In genomic region chr2:227477291-227477690, GRCh38 we compare ENCODE assay signal across 14 cellular contexts.
"Had no signal": no experiment of that assay in that cellular context is flagged by ENCODE, and none has a peak within 500 bp of the region (broad histone marks: within the 10 kb centered on the region; RNA-seq: fewer than 3 reads in every experiment).

No MANE protein-coding gene starts in this region.

- H3K27me3 Mint-ChIP-seq: activated B cell treated with CpG ODN at 0.5 μM for 24 hours; activated CD4-positive, alpha-beta T cell treated with anti-CD3 and anti-CD28 coated beads, Interleukin-2, amount 10 ng/mL, durations not matched to agents 24 days and 14 days; activated naive CD4-positive, alpha-beta T cell treated with anti-CD3 and anti-CD28 coated beads, Interleukin-2, amount 50 U/mL, for 24 hours; naive thymus-derived CD8-positive, alpha-beta T cell had no signal

- H3K9me3 ChIP-seq: gastrocnemius medialis, mucosa of descending colon, neutrophil, psoas muscle, suprapubic skin, upper lobe of left lung had no signal

- H3K27me3 ChIP-seq: gastrocnemius medialis, neutrophil, suprapubic skin, upper lobe of left lung had no signal

- H3K27ac Mint-ChIP-seq: activated B cell treated with CpG ODN at 0.5 μM for 24 hours; activated CD4-positive, alpha-beta T cell treated with anti-CD3 and anti-CD28 coated beads, Interleukin-2, amount 10 ng/mL, durations not matched to agents 24 days and 14 days had no signal

- DNase-seq: activated B cell treated with CpG ODN at 0.5 μM for 24 hours; gastrocnemius medialis; mucosa of descending colon; naive thymus-derived CD8-positive, alpha-beta T cell; psoas muscle; stimulated activated CD4-positive, alpha-beta T cell treated with anti-CD3 and anti-CD28 coated beads, Interleukin-2, amount 100 ng/mL, for 24 hours; stimulated activated naive CD4-positive, alpha-beta T cell treated with Interleukin-2 at 50 U/mL for 16 hours; upper lobe of left lung had no signal

- H3K9me3 Mint-ChIP-seq: activated B cell treated with CpG ODN at 0.5 μM for 24 hours; activated CD4-positive, alpha-beta T cell treated with anti-CD3 and anti-CD28 coated beads, Interleukin-2, amount 10 ng/mL, durations not matched to agents 24 days and 14 days; activated naive CD4-positive, alpha-beta T cell treated with anti-CD3 and anti-CD28 coated beads, Interleukin-2, amount 50 U/mL, for 24 hours; naive thymus-derived CD8-positive, alpha-beta T cell had no signal

- H3K36me3 ChIP-seq: gastrocnemius medialis, neutrophil, suprapubic skin, upper lobe of left lung had no signal

- H3K27ac ChIP-seq: gastrocnemius medialis, neutrophil, psoas muscle, suprapubic skin, upper lobe of left lung had no signal

- H3K4me3 Mint-ChIP-seq: activated B cell treated with CpG ODN at 0.5 μM for 24 hours; activated CD4-positive, alpha-beta T cell treated with anti-CD3 and anti-CD28 coated beads, Interleukin-2, amount 10 ng/mL, durations not matched to agents 24 days and 14 days; activated naive CD4-positive, alpha-beta T cell treated with anti-CD3 and anti-CD28 coated beads, Interleukin-2, amount 50 U/mL, for 24 hours; naive thymus-derived CD8-positive, alpha-beta T cell had no signal

- H3K4me3 ChIP-seq: gastrocnemius medialis, mucosa of descending colon, psoas muscle, suprapubic skin, upper lobe of left lung had no signal

- ATAC-seq: gastrocnemius medialis; mucosa of descending colon; naive thymus-derived CD8-positive, alpha-beta T cell; psoas muscle; sciatic nerve; SK-N-SH treated with all-trans-retinoic acid at 6 μM for 48 hours had no signal
